1 cellular context compared by ENCODE assay signal in the genomic region with DNA sequence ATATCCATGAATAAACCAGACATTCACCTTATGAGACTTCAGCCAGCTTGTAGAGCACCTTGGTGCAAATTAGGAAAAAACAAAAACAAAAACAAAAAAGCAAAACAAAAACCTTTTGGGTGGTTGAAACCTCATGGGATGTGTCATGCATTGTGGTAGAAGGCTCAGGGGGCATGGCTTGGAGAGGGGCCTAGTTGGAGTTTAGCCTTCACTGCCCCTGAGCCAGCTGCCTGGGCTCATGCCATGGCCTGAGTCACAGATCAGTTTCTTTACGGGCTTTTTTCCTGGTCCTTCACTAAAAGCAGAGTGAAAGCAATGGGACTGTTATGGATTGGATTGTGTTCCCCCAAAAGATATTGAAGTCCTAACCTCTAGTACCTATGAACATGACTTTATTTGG.
TF ChIP-seq lines count a peak whose summit lies in the region.

No MANE protein-coding gene starts in this region.

TF ChIP-seq in GM23338, 12 proteins besides CTCF, POLR2A, EP300 and RAD21 (continued from another document):
- TF ChIP-seq, protein P1, sequence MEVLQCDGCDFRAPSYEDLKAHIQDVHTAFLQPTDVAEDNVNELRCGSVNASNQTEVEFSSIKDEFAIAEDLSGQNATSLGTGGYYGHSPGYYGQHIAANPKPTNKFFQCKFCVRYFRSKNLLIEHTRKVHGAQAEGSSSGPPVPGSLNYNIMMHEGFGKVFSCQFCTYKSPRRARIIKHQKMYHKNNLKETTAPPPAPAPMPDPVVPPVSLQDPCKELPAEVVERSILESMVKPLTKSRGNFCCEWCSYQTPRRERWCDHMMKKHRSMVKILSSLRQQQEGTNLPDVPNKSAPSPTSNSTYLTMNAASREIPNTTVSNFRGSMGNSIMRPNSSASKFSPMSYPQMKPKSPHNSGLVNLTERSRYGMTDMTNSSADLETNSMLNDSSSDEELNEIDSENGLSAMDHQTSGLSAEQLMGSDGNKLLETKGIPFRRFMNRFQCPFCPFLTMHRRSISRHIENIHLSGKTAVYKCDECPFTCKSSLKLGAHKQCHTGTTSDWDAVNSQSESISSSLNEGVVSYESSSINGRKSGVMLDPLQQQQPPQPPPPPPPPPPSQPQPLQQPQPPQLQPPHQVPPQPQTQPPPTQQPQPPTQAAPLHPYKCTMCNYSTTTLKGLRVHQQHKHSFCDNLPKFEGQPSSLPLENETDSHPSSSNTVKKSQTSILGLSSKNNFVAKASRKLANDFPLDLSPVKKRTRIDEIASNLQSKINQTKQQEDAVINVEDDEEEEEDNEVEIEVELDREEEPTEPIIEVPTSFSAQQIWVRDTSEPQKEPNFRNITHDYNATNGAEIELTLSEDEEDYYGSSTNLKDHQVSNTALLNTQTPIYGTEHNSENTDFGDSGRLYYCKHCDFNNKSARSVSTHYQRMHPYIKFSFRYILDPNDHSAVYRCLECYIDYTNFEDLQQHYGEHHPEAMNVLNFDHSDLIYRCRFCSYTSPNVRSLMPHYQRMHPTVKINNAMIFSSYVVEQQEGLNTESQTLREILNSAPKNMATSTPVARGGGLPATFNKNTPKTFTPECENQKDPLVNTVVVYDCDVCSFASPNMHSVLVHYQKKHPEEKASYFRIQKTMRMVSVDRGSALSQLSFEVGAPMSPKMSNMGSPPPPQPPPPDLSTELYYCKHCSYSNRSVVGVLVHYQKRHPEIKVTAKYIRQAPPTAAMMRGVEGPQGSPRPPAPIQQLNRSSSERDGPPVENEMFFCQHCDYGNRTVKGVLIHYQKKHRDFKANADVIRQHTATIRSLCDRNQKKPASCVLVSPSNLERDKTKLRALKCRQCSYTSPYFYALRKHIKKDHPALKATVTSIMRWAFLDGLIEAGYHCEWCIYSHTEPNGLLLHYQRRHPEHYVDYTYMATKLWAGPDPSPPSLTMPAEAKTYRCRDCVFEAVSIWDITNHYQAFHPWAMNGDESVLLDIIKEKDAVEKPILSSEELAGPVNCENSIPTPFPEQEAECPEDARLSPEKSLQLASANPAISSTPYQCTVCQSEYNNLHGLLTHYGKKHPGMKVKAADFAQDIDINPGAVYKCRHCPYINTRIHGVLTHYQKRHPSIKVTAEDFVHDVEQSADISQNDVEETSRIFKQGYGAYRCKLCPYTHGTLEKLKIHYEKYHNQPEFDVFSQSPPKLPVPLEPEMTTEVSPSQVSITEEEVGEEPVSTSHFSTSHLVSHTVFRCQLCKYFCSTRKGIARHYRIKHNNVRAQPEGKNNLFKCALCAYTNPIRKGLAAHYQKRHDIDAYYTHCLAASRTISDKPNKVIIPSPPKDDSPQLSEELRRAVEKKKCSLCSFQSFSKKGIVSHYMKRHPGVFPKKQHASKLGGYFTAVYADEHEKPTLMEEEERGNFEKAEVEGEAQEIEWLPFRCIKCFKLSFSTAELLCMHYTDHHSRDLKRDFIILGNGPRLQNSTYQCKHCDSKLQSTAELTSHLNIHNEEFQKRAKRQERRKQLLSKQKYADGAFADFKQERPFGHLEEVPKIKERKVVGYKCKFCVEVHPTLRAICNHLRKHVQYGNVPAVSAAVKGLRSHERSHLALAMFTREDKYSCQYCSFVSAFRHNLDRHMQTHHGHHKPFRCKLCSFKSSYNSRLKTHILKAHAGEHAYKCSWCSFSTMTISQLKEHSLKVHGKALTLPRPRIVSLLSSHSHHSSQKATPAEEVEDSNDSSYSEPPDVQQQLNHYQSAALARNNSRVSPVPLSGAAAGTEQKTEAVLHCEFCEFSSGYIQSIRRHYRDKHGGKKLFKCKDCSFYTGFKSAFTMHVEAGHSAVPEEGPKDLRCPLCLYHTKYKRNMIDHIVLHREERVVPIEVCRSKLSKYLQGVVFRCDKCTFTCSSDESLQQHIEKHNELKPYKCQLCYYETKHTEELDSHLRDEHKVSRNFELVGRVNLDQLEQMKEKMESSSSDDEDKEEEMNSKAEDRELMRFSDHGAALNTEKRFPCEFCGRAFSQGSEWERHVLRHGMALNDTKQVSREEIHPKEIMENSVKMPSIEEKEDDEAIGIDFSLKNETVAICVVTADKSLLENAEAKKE (CRISPR knock-in tag; IDR thresholded peaks at IDR 0.05): no peak
